1 cellular context compared by ENCODE assay signal in genomic region chr14:36905272-36906046, GRCh38.
TF ChIP-seq lines count a peak whose summit lies in the region.

No MANE protein-coding gene starts in this region.

TF ChIP-seq in HEK293, 187 proteins besides CTCF, POLR2A, EP300 and RAD21 (continued from another document and continues in another):
- TF ChIP-seq ZBTB11 (tag by site-specific recombination; conservative IDR thresholded peaks at IDR 0.05; ENCODE audit: low read depth): no peak
- TF ChIP-seq ZNF239 (tag by site-specific recombination; IDR thresholded peaks at IDR 0.05): no peak
- no peak for TF ChIP-seq ZNF707 (tag by site-specific recombination; IDR thresholded peaks at IDR 0.05)
- no peak for TF ChIP-seq ZNF2 (tag by site-specific recombination; IDR thresholded peaks at IDR 0.05)
- no peak for TF ChIP-seq KLF16 (tag by site-specific recombination; IDR thresholded peaks at IDR 0.05)
- TF ChIP-seq ZNF280D (tag by site-specific recombination; IDR thresholded peaks at IDR 0.05): no peak
- TF ChIP-seq PRDM2 (tag by site-specific recombination; IDR thresholded peaks at IDR 0.05; ENCODE audit: borderline replicate concordance): no peak
- no peak for TF ChIP-seq ZNF121 (tag by site-specific recombination; IDR thresholded peaks at IDR 0.05)
- TF ChIP-seq RBAK (tag by site-specific recombination; IDR thresholded peaks at IDR 0.05): no peak
- peak; percentile 88 for TF ChIP-seq PRDM4 (tag by site-specific recombination; IDR thresholded peaks at IDR 0.05)
- TF ChIP-seq ZNF837 (tag by site-specific recombination; IDR thresholded peaks at IDR 0.05): no peak
- TF ChIP-seq PATZ1 (tag by site-specific recombination; IDR thresholded peaks at IDR 0.05): no peak
- TF ChIP-seq ZNF146 (tag by site-specific recombination; IDR thresholded peaks at IDR 0.05): no peak
- TF ChIP-seq, protein P1, sequence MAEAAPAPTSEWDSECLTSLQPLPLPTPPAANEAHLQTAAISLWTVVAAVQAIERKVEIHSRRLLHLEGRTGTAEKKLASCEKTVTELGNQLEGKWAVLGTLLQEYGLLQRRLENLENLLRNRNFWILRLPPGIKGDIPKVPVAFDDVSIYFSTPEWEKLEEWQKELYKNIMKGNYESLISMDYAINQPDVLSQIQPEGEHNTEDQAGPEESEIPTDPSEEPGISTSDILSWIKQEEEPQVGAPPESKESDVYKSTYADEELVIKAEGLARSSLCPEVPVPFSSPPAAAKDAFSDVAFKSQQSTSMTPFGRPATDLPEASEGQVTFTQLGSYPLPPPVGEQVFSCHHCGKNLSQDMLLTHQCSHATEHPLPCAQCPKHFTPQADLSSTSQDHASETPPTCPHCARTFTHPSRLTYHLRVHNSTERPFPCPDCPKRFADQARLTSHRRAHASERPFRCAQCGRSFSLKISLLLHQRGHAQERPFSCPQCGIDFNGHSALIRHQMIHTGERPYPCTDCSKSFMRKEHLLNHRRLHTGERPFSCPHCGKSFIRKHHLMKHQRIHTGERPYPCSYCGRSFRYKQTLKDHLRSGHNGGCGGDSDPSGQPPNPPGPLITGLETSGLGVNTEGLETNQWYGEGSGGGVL (tag by site-specific recombination; IDR thresholded peaks at IDR 0.05): no peak
- TF ChIP-seq ZNF202 (tag by site-specific recombination; IDR thresholded peaks at IDR 0.05; ENCODE audit: borderline replicate concordance): no peak
- TF ChIP-seq, protein P2, sequence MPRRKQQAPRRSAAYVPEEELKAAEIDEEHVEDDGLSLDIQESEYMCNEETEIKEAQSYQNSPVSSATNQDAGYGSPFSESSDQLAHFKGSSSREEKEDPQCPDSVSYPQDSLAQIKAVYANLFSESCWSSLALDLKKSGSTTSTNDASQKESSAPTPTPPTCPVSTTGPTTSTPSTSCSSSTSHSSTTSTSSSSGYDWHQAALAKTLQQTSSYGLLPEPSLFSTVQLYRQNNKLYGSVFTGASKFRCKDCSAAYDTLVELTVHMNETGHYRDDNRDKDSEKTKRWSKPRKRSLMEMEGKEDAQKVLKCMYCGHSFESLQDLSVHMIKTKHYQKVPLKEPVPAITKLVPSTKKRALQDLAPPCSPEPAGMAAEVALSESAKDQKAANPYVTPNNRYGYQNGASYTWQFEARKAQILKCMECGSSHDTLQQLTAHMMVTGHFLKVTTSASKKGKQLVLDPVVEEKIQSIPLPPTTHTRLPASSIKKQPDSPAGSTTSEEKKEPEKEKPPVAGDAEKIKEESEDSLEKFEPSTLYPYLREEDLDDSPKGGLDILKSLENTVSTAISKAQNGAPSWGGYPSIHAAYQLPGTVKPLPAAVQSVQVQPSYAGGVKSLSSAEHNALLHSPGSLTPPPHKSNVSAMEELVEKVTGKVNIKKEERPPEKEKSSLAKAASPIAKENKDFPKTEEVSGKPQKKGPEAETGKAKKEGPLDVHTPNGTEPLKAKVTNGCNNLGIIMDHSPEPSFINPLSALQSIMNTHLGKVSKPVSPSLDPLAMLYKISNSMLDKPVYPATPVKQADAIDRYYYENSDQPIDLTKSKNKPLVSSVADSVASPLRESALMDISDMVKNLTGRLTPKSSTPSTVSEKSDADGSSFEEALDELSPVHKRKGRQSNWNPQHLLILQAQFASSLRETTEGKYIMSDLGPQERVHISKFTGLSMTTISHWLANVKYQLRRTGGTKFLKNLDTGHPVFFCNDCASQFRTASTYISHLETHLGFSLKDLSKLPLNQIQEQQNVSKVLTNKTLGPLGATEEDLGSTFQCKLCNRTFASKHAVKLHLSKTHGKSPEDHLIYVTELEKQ (tag by site-specific recombination; IDR thresholded peaks at IDR 0.05; ENCODE audit: borderline replicate concordance): 0 out of 2 replicates have a peak, but pooled peaks have one; percentile 12
- TF ChIP-seq KLF8 (tag by site-specific recombination; IDR thresholded peaks at IDR 0.05): no peak
- TF ChIP-seq ZNF274 (IDR thresholded peaks at IDR 0.05; ENCODE audit: low read length): no peak
- no peak for TF ChIP-seq ZNF274 (tag by site-specific recombination; IDR thresholded peaks at IDR 0.05; ENCODE audit: borderline replicate concordance)
- TF ChIP-seq ATF2 (tag by site-specific recombination; IDR thresholded peaks at IDR 0.05; ENCODE audit: low read depth): no peak
- peak; percentile 77 for TF ChIP-seq ZNF341 (tag by site-specific recombination; IDR thresholded peaks at IDR 0.05; ENCODE audit: low read depth)
- no peak for TF ChIP-seq ZNF830 (tag by site-specific recombination; IDR thresholded peaks at IDR 0.05; ENCODE audit: low read depth)
